13 cellular contexts compared by ENCODE assay signal in the genomic region with DNA sequence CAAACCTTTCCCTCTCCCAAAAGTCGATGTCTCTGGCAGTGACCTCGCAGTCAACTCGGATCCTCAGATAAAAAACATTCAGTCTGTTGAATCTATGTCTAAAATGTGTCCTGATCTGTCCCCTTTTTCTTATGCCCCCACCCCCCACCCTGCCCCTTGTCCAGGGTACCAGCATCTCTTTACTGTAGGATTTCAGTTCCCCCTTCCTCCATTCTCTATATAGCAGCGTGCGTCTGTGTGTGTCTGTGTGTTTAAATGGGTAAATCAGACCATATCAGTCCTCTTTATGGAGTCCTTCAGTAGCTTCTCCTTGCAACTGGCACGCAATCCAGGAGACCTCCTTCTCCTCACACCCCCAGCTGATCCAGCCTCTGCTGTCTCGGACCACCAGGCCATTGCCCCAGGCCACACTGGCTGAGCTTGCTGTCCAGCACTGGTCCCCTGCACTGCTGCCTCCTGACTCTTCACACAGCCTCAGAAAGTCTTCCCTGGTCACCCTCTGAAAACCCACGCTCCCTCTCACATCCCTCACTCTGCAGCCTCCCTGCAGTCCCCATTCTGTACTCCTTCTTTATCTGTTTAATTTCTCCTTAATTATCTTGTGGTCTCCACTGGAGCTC. TPM values are rescaled to one million over a fixed set of nuclear protein-coding genes. Genes with fewer than 3 reads are reported as not detected.
A peak's percentile ranks its signal among the peaks of the same experiment; 100 is the strongest.
DNase-seq lines count a peak whose midpoint lies in the region; ATAC-seq, FAIRE-seq and TF ChIP-seq lines count a peak whose summit lies in the region.
"Had no signal": no experiment of that assay in that cellular context is flagged by ENCODE, and none has a peak within 500 bp of the region (broad histone marks: within the 10 kb centered on the region; RNA-seq: fewer than 3 reads in every experiment).

No MANE protein-coding gene starts in this region.

- H3K27me3 ChIP-seq in A673 (replicated peaks; ENCODE audit: insufficient read depth, low read depth, low read length, poor library complexity): peaks cover 32% of the 10 kb centered on the region
- no peaks in the 10 kb centered on the region for H3K27me3 ChIP-seq in Panc1 (ENCODE audit: control insufficient read depth, insufficient read depth, low read length)
- no peaks in the 10 kb centered on the region for H3K27me3 ChIP-seq in small intestine (ENCODE audit: control insufficient read depth in 2 of 2, insufficient read depth in 2 of 2, low read length in 2 of 2)
- no peaks in the 10 kb centered on the region for H3K27me3 ChIP-seq in ascending aorta

- no peaks in the 10 kb centered on the region for H3K4me1 ChIP-seq in A673 (ENCODE audit: insufficient read depth, low read length, poor library complexity, severe bottlenecking)
- peaks cover 47% of the 10 kb centered on the region for H3K4me1 ChIP-seq in Panc1 (ENCODE audit: control insufficient read depth, insufficient read depth, low read length)
- no peaks in the 10 kb centered on the region for H3K4me1 ChIP-seq in small intestine (ENCODE audit: control insufficient read depth in 2 of 2, insufficient read depth in 1 of 2, low read depth in 1 of 2, low read length in 1 of 2)
- peaks cover 0 to 3% of the 10 kb centered on the region in 2 donors for H3K4me1 ChIP-seq in ascending aorta

- H3K4me3 ChIP-seq in A673 (ENCODE audit: low read depth, low read length, poor library complexity, severe bottlenecking) (no peak overlapping the region), Panc1 (ENCODE audit: low read depth in 2 of 2, low read length in 2 of 2) (peak overlapping the region; percentile 69), fibroblast of the aortic adventitia (ENCODE audit: low read depth, low read length) (peak overlapping the region; percentile 79), small intestine (ENCODE audit: low read depth in 1 of 2, low read length in 2 of 2) (no peak overlapping the region), ascending aorta (peak overlapping the region in 1 of 2 donors; percentile 99)

- H3K9me3 ChIP-seq in A673 (ENCODE audit: low read depth, low read length, poor library complexity, severe bottlenecking): no peaks in the 10 kb centered on the region
- peaks cover 1% of the 10 kb centered on the region for H3K9me3 ChIP-seq in Panc1 (ENCODE audit: control insufficient read depth, insufficient read depth, low read depth, low read length)
- no peaks in the 10 kb centered on the region for H3K9me3 ChIP-seq in small intestine (ENCODE audit: control insufficient read depth, low read depth)
- no peaks in the 10 kb centered on the region for H3K9me3 ChIP-seq in ascending aorta
- H3K9me3 ChIP-seq: tibial nerve had no signal

- no peak for TF ChIP-seq CTCF in A673 (conservative IDR thresholded peaks at IDR 0.05; ENCODE audit: low read depth, low read length)
- no peak for TF ChIP-seq CTCF in Panc1 (IDR thresholded peaks at IDR 0.05)
- no peak for TF ChIP-seq CTCF in fibroblast of the aortic adventitia (IDR thresholded peaks at IDR 0.05; ENCODE audit: insufficient read depth, low read length)
- no peak for TF ChIP-seq CTCF in ascending aorta (IDR thresholded peaks at IDR 0.05)

- DNase-seq in A673 (ENCODE audit: low spot score) (no peak), Panc1 (ENCODE audit: low read depth, low spot score) (no peak), fibroblast of the aortic adventitia (ENCODE audit: low read depth) (no peak), small intestine (no peak), ascending aorta (ENCODE audit: low spot score in 2 of 2) (no peak), NCI-H2029 (lab: John Stamatoyannopoulos, UW) (no peak)
- DNase-seq: activated CD4-positive, alpha-beta T cell treated with anti-CD3 and anti-CD28 coated beads for 1 hour; dermis blood vessel endothelial cell; kidney glomerular epithelial cell; NCI-H524 treated with DMSO at 0.1 percent for 48 hours had no signal

- ATAC-seq in GM18868 (IDR thresholded peaks at IDR 0.05; ENCODE audit: unreplicated experiment) (peak; percentile 31), Panc1 (no peak), HG02763 (IDR thresholded peaks at IDR 0.05; ENCODE audit: unreplicated experiment) (no peak)

- intact Hi-C loops in A673 (cut with micrococcal nuclease; ENCODE audit: unreplicated experiment) (no loop called here), Panc1 (cut with micrococcal nuclease; ENCODE audit: unreplicated experiment) (loop anchor here (2.0 kb wide), 1 partner anchor 36 kb away; no protein-coding TSS in a partner anchor), ascending aorta (cut with DNase I) (no loop called here)

- TSS peak; percentile 29 for BruUV-seq in A673 (replicated peaks; lab: Mats Ljungman, UMichigan)
- BruUV-seq in Panc1 (replicated peaks; lab: Mats Ljungman, UMichigan): no TSS peak

- CTCF ChIA-PET in A673 (lab: Charles Lee): interaction anchor here (0.6 to 3.5 kb wide), 2 partner anchors 23 to 87 kb away, joined by 3 to 46 read pairs; no protein-coding TSS in a partner anchor
- CTCF ChIA-PET in Panc1 (lab: Charles Lee): interaction anchor here (0.6 to 5.5 kb wide), 2 partner anchors 87 to 127 kb away, joined by 3 to 48 read pairs; no protein-coding TSS in a partner anchor

- no peak for FAIRE-seq in small intestine (lab: Jason Lieb, UNC)

- H3K27ac ChIP-seq in A673 (ENCODE audit: low read depth, low read length, poor library complexity, severe bottlenecking) (no peak overlapping the region), Panc1 (ENCODE audit: low read length) (peak overlapping the region; percentile 99), small intestine (ENCODE audit: low read depth in 1 of 2, low read length in 1 of 2) (no peak overlapping the region), ascending aorta (no peak overlapping the region)

- WGBS in small intestine, 3 donors: 81 to 85% (median 82%) methylated on average over 8 of the region's 8 CpGs

- POLR2A ChIA-PET in A673 (lab: Charles Lee; ENCODE audit: low non-redundant PET): no interaction called here
- POLR2A ChIA-PET in Panc1 (lab: Charles Lee): interaction anchor here (0.5 to 1.0 kb wide), 2 partner anchors 10 to 45 kb away, joined by 3 to 5 read pairs; no protein-coding TSS in a partner anchor

- in situ Hi-C loops in Panc1 (cut with HindIII; ENCODE audit: low pct_unique_long_range_greater_than_20kb, low sequenced_read_pairs): no loop called here

- H3K36me3 ChIP-seq in A673 (ENCODE audit: insufficient read depth, low read length, poor library complexity, severe bottlenecking) (no peaks in the 10 kb centered on the region), Panc1 (ENCODE audit: control insufficient read depth, insufficient read depth, low read length) (peaks cover 21% of the 10 kb centered on the region), small intestine (ENCODE audit: control insufficient read depth in 2 of 2, insufficient read depth in 2 of 2, low read length in 2 of 2) (no peaks in the 10 kb centered on the region), ascending aorta (peaks cover 2 to 12% of the 10 kb centered on the region in 2 donors)
- H3K36me3 ChIP-seq: tibial nerve had no signal

RNA-seq across cellular contexts. Expression of a gene that starts 1.5 kb away (rescaled TPM):
- 7.7 TPM in 2 replicates for total RNA-seq in A673 (2021)
- 88.0 TPM for total RNA-seq in Panc1 (2021; ENCODE audit: unreplicated experiment)
- polyA plus RNA-seq in Panc1 (2012; ENCODE audit: insufficient read length): 55.0 TPM
- total RNA-seq in fibroblast of the aortic adventitia (ENCODE audit: low replicate concordance): 18.0 and 26.4 TPM in 2 replicates
- 1 to 10 TPM; 3.8 to 9.4 (median 6.3) TPM for polyA plus RNA-seq in small intestine
- total RNA-seq in ascending aorta: 105 TPM

RNA-seq across cellular contexts. Expression of a gene that starts 41.0 kb away (rescaled TPM):
- 0.19 and 0.50 TPM in 2 replicates for total RNA-seq in A673 (2021)
- total RNA-seq in Panc1 (2021; ENCODE audit: unreplicated experiment): 143 TPM
- polyA plus RNA-seq in Panc1 (2012; ENCODE audit: insufficient read length): 320 TPM
- total RNA-seq in fibroblast of the aortic adventitia (ENCODE audit: low replicate concordance): 189 and 197 TPM in 2 replicates
- polyA plus RNA-seq in small intestine: 10 to 100 TPM in 1 of 3 donors, 1 to 10 TPM in 2; 3.8 to 37.3 (median 9.9) TPM
- 10.9 TPM for total RNA-seq in ascending aorta

Comparison
In these comparisons a context has a peak if more than half of its experiments do, and no peak if none do; other contexts are left out.
1. H3K4me3 ChIP-seq: peak in Panc1 (2 of 2) and fibroblast of the aortic adventitia (single experiment); none in A673 (single experiment) and small intestine (0 of 2).
2. RNA of a gene that starts 41.0 kb away (total RNA-seq): 189 to 197 TPM in fibroblast of the aortic adventitia and 143 TPM in Panc1 (single experiment); 10.9 TPM in ascending aorta (single experiment) and 0.19 to 0.50 TPM in A673; every median in the first group is over 10 times any median in the second.